Comparison of ENCODE assay signal across 1 cellular context in genomic region chr5:169629847-169630548, GRCh38.
A peak's percentile ranks its signal among the peaks of the same experiment; 100 is the strongest.
TF ChIP-seq lines count a peak whose summit lies in the region.

No MANE protein-coding gene starts in this region.

TF ChIP-seq in SK-N-SH, 30 proteins besides CTCF, POLR2A, EP300 and RAD21:
- TF ChIP-seq RFX5 (IDR thresholded peaks at IDR 0.05; ENCODE audit: low read length) (no peak), SMC3 (IDR thresholded peaks at IDR 0.05; ENCODE audit: low read depth, low read length) (no peak), FOSL2 (IDR thresholded peaks at IDR 0.05; ENCODE audit: borderline replicate concordance, low read depth) (peak; percentile 85), TCF12 (IDR thresholded peaks at IDR 0.05) (peak; percentile 73; the same call in 1 of the 2 replicates), JUND (IDR thresholded peaks at IDR 0.05) (peak; percentile 89), EZH2phosphoT487 (IDR thresholded peaks at IDR 0.05; ENCODE audit: borderline replicate concordance, low read depth) (no peak), NRF1 (IDR thresholded peaks at IDR 0.05; ENCODE audit: low read depth, low read length) (no peak), ZBTB33 (IDR thresholded peaks at IDR 0.05; ENCODE audit: borderline replicate concordance, low read depth) (no peak), FOXJ3 (CRISPR knock-in tag; IDR thresholded peaks at IDR 0.05) (no peak), YY1 (IDR thresholded peaks at IDR 0.05; ENCODE audit: low read depth) (peak; percentile 73; the same call in 1 of the 2 replicates), RXRA (IDR thresholded peaks at IDR 0.05; ENCODE audit: borderline replicate concordance, low read depth) (peak; percentile 42; the same call in 1 of the 2 replicates), ELF1 (IDR thresholded peaks at IDR 0.05) (no peak), RCOR1 (IDR thresholded peaks at IDR 0.05; ENCODE audit: low read length) (no peak), MAX (IDR thresholded peaks at IDR 0.05; ENCODE audit: low read depth) (peak; percentile 62; the same call in 1 of the 2 replicates), GABPA (IDR thresholded peaks at IDR 0.05; ENCODE audit: low read depth) (no peak), MXI1 (IDR thresholded peaks at IDR 0.05; ENCODE audit: low read depth, low read length) (no peak), REST (IDR thresholded peaks at IDR 0.05; ENCODE audit: low read depth, low read length) (no peak), NFIC (IDR thresholded peaks at IDR 0.05; ENCODE audit: borderline replicate concordance) (peak; percentile 72), CHD2 (IDR thresholded peaks at IDR 0.05; ENCODE audit: low read length, partially characterized antibody) (no peak), SIN3A (IDR thresholded peaks at IDR 0.05; ENCODE audit: borderline replicate concordance, low read depth, low read length) (no peak), IRF3 (IDR thresholded peaks at IDR 0.05; ENCODE audit: low read depth, low read length) (no peak), FOXM1 (IDR thresholded peaks at IDR 0.05; ENCODE audit: low read depth) (no peak), POLR2AphosphoS5 (IDR thresholded peaks at IDR 0.05; ENCODE audit: low read depth, low read length) (0 out of 2 replicates have a peak, but pooled peaks have one; percentile 24), TEAD4 (IDR thresholded peaks at IDR 0.05; ENCODE audit: borderline replicate concordance, insufficient read depth) (peak; percentile 50; the same call in 1 of the 2 replicates), GATA2 (CRISPR knock-in tag; IDR thresholded peaks at IDR 0.05) (no peak), TAF1 (IDR thresholded peaks at IDR 0.05; ENCODE audit: borderline replicate concordance, low read depth, low read length) (0 out of 2 replicates have a peak, but pooled peaks have one; percentile 25), MEF2A (IDR thresholded peaks at IDR 0.05; ENCODE audit: borderline replicate concordance, low read depth) (no peak)
- TF ChIP-seq, protein P1, sequence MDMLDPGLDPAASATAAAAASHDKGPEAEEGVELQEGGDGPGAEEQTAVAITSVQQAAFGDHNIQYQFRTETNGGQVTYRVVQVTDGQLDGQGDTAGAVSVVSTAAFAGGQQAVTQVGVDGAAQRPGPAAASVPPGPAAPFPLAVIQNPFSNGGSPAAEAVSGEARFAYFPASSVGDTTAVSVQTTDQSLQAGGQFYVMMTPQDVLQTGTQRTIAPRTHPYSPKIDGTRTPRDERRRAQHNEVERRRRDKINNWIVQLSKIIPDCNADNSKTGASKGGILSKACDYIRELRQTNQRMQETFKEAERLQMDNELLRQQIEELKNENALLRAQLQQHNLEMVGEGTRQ (IDR thresholded peaks at IDR 0.05; ENCODE audit: borderline replicate concordance, low read depth, low read length) = no peak
- TF ChIP-seq, protein P2, sequence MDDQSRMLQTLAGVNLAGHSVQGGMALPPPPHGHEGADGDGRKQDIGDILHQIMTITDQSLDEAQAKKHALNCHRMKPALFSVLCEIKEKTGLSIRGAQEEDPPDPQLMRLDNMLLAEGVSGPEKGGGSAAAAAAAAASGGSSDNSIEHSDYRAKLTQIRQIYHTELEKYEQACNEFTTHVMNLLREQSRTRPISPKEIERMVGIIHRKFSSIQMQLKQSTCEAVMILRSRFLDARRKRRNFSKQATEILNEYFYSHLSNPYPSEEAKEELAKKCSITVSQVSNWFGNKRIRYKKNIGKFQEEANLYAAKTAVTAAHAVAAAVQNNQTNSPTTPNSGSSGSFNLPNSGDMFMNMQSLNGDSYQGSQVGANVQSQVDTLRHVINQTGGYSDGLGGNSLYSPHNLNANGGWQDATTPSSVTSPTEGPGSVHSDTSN (IDR thresholded peaks at IDR 0.05) = peak; percentile 80
- TF ChIP-seq, protein P3, sequence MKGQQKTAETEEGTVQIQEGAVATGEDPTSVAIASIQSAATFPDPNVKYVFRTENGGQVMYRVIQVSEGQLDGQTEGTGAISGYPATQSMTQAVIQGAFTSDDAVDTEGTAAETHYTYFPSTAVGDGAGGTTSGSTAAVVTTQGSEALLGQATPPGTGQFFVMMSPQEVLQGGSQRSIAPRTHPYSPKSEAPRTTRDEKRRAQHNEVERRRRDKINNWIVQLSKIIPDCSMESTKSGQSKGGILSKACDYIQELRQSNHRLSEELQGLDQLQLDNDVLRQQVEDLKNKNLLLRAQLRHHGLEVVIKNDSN (IDR thresholded peaks at IDR 0.05; ENCODE audit: borderline replicate concordance, low read depth) = no peak
